In the genomic region with DNA sequence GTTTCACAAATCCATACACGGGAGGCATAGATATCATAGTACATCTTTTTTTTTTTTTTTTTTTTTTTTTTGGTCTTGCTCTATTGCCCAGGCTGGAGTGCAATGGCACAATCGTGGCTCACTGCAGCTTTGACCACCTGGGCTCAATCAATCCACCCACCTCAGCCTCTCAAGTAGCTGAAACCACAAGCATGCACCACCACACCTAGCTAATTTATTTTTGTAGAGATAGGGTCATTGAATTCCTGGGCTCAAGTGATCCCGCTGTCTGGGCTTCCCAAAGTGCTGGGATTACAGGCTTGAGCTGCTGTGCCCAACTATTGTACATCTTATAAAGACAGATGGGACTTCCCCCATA, we compare ENCODE assay signal across 21 cellular contexts. TPM values are rescaled to one million over a fixed set of nuclear protein-coding genes. Genes with fewer than 3 reads are reported as not detected.
DNase-seq lines count a peak whose midpoint lies in the region; ATAC-seq, FAIRE-seq and TF ChIP-seq lines count a peak whose summit lies in the region.
"Had no signal": no experiment of that assay in that cellular context is flagged by ENCODE, and none has a peak within 500 bp of the region (broad histone marks: within the 10 kb centered on the region; RNA-seq: fewer than 3 reads in every experiment).

No MANE protein-coding gene starts in this region.

- TF ChIP-seq EP300 in HepG2 (IDR thresholded peaks at IDR 0.05; ENCODE audit: low read depth in 2 of 2, low read length in 2 of 2), result no peak
- TF ChIP-seq EP300 in HepG2 (CRISPR knock-in tag; IDR thresholded peaks at IDR 0.05; ENCODE audit: borderline replicate concordance), result no peak

- TF ChIP-seq POLR2A in HepG2 (IDR thresholded peaks at IDR 0.05; ENCODE audit: insufficient read depth in 1 of 2, low read depth in 2 of 2, low read length in 2 of 2), result no peak

- no peak overlapping the region for H3K4me2 ChIP-seq in astrocyte (ENCODE audit: low read length)
- 0 out of 2 replicates have a peak overlapping the region, but pooled peaks have one; percentile 2 for H3K4me2 ChIP-seq in HepG2 (ENCODE audit: low read depth, low read length)
- H3K4me2 ChIP-seq: GM23338 had no signal

- H3K4me3 ChIP-seq in astrocyte (ENCODE audit: insufficient read depth, low read depth, low read length) (no peak overlapping the region), HepG2 (replicated peaks in 1 of 3; ENCODE audit: insufficient read depth in 1 of 3, low read depth in 2 of 3, low read length in 3 of 3) (no peak overlapping the region)
- H3K4me3 ChIP-seq in naive thymus-derived CD4-positive, alpha-beta T cell (ENCODE audit: low read length), result no peak overlapping the region
- H3K4me3 ChIP-seq: GM23338 had no signal

- 48% methylated on average over 3 of the region's 3 CpGs for WGBS in HepG2 (ENCODE audit: low lambda C conversion rate)

- POLR2A ChIA-PET in HepG2 (lab: Yijun Ruan, JAX), result interaction anchor here (1.1 to 3.0 kb wide), 5 partner anchors 10 to 73 kb away, joined by 5 to 12 read pairs (median 7); partner anchors contain the start of genes CASC3 and NR1D1
- POLR2A ChIA-PET in naive thymus-derived CD4-positive, alpha-beta T cell (lab: Charles Lee), result interaction anchor here (0.6 to 1.3 kb wide), 2 partner anchors 61 to 508 kb away, joined by 3 read pairs; no protein-coding TSS in a partner anchor

- no peak for ATAC-seq in HepG2
- no peak for ATAC-seq in naive thymus-derived CD4-positive, alpha-beta T cell
- ATAC-seq: GM23338, HCT116 had no signal

- peaks cover 3% of the 10 kb centered on the region for H3K79me2 ChIP-seq in astrocyte (ENCODE audit: insufficient read depth, low read length)
- H3K79me2 ChIP-seq in HepG2 (ENCODE audit: insufficient read depth, low read length), result no peaks in the 10 kb centered on the region

- no peak overlapping the region for H3K9ac ChIP-seq in astrocyte (ENCODE audit: low read length)
- H3K9ac ChIP-seq in HepG2 (ENCODE audit: insufficient read depth, low read depth, low read length), result no peak overlapping the region

- H3K36me3 Mint-ChIP-seq in astrocyte (ENCODE audit: low read depth, unreplicated experiment) (peaks cover 16% of the 10 kb centered on the region), endothelial cell (ENCODE audit: low read depth, unreplicated experiment) (peaks cover 52% of the 10 kb centered on the region)
- peaks cover 8 to 30% (median 21%) of the 10 kb centered on the region in 5 donors for H3K36me3 Mint-ChIP-seq in naive thymus-derived CD4-positive, alpha-beta T cell

- peak; percentile 41 for DNase-seq in astrocyte (ENCODE audit: low read depth)
- DNase-seq in endothelial cell (ENCODE audit: low spot score), result no peak
- DNase-seq in HepG2 (ENCODE audit: low spot score), result no peak
- DNase-seq in posterior vena cava (ENCODE audit: low spot score), result peak; percentile 3
- DNase-seq in RCC 7860 (ENCODE audit: low spot score), result no peak
- no peak for DNase-seq in naive thymus-derived CD4-positive, alpha-beta T cell
- no peak for DNase-seq in RPMI8226
- no peak for DNase-seq in epidermal melanocyte (ENCODE audit: insufficient read length, low spot score)
- DNase-seq: C1 segment of cervical spinal cord; Calu3; CD4-positive, alpha-beta memory T cell; COR-L47; DMS53; DMS79 treated with DMSO at 0.1 percent for 48 hours; GF-D8; H9; HFFc6 had no signal

- no peak for TF ChIP-seq RAD21 in HepG2 (CRISPR knock-in tag; IDR thresholded peaks at IDR 0.05)

- peaks cover 7% of the 10 kb centered on the region for H3K4me1 Mint-ChIP-seq in astrocyte (ENCODE audit: low read depth, unreplicated experiment)
- peaks cover 6% of the 10 kb centered on the region for H3K4me1 Mint-ChIP-seq in endothelial cell (ENCODE audit: unreplicated experiment)
- peaks cover 6 to 13% (median 9%) of the 10 kb centered on the region in 7 donors for H3K4me1 Mint-ChIP-seq in naive thymus-derived CD4-positive, alpha-beta T cell

- FAIRE-seq in astrocyte (lab: Jason Lieb, UNC), result no peak
- no peak for FAIRE-seq in HepG2 (lab: Jason Lieb, UNC)
- no peak for FAIRE-seq in RCC 7860 (lab: Jason Lieb, UNC)
- FAIRE-seq: GM12891, GM18507 had no signal

- no TSS peak for BruUV-seq in HepG2 (replicated peaks; lab: Mats Ljungman, UMichigan)

- intact Hi-C loops in HepG2 (cut with micrococcal nuclease; ENCODE audit: unreplicated experiment), result no loop called here
- intact Hi-C loops in posterior vena cava (cut with DNase I), result loop anchor here in 1 of 2 donors (10.0 kb wide), 1 partner anchor 159 kb away; the partner anchor contains the start of gene CSF3
- intact Hi-C loops in naive thymus-derived CD4-positive, alpha-beta T cell (cut with micrococcal nuclease), result no loop called here

- H3K9me3 ChIP-seq in astrocyte (ENCODE audit: insufficient read depth, low read depth, low read length), result no peaks in the 10 kb centered on the region
- H3K9me3 ChIP-seq in HepG2 (ENCODE audit: low read length), result no peaks in the 10 kb centered on the region
- no peaks in the 10 kb centered on the region for H3K9me3 ChIP-seq in naive thymus-derived CD4-positive, alpha-beta T cell (ENCODE audit: control insufficient read depth in 2 of 3, low read length in 3 of 3)

- H3K36me3 ChIP-seq in astrocyte (ENCODE audit: insufficient read depth, low read length), result peaks cover 38% of the 10 kb centered on the region
- H3K36me3 ChIP-seq in HepG2 (replicated peaks in 1 of 2; ENCODE audit: control insufficient read depth in 1 of 2, insufficient read depth in 2 of 2, low read length in 2 of 2), result peaks cover 34 to 57% of the 10 kb centered on the region in 2 experiments
- H3K36me3 ChIP-seq in naive thymus-derived CD4-positive, alpha-beta T cell (ENCODE audit: control insufficient read depth in 2 of 3, insufficient read depth in 3 of 3, low read length in 3 of 3), result peaks cover 8 to 36% (median 29%) of the 10 kb centered on the region in 3 experiments

- H3K4me3 Mint-ChIP-seq in astrocyte (ENCODE audit: unreplicated experiment) (no peak overlapping the region), endothelial cell (ENCODE audit: unreplicated experiment) (peak overlapping the region; percentile 33)
- no peak overlapping the region for H3K4me3 Mint-ChIP-seq in naive thymus-derived CD4-positive, alpha-beta T cell
- H3K4me3 Mint-ChIP-seq: CD4-positive, alpha-beta memory T cell; GM23338; H9; HFFc6 had no signal

- TF ChIP-seq CTCF in astrocyte (IDR thresholded peaks at IDR 0.05; ENCODE audit: insufficient read depth, low read depth, low read length), result no peak
- TF ChIP-seq CTCF in endothelial cell (IDR thresholded peaks at IDR 0.05; ENCODE audit: unreplicated experiment), result no peak
- no peak for TF ChIP-seq CTCF in HepG2 (CRISPR knock-in tag; IDR thresholded peaks at IDR 0.05)

- H2AFZ ChIP-seq in astrocyte (ENCODE audit: low read depth, low read length) (no peak overlapping the region), HepG2 (ENCODE audit: low read length) (no peak overlapping the region)
- H2AFZ ChIP-seq: GM23338 had no signal

- H4K20me1 ChIP-seq in astrocyte (ENCODE audit: insufficient read depth, low read length) (peaks cover 40% of the 10 kb centered on the region), HepG2 (ENCODE audit: insufficient read depth, low read length) (no peaks in the 10 kb centered on the region)

- H3K9me3 Mint-ChIP-seq in astrocyte (ENCODE audit: unreplicated experiment) (no peaks in the 10 kb centered on the region), endothelial cell (ENCODE audit: unreplicated experiment) (no peaks in the 10 kb centered on the region)
- no peaks in the 10 kb centered on the region for H3K9me3 Mint-ChIP-seq in naive thymus-derived CD4-positive, alpha-beta T cell
- H3K9me3 Mint-ChIP-seq: CD4-positive, alpha-beta memory T cell; GM23338; H9; HFFc6 had no signal

- H3K27ac ChIP-seq in astrocyte (ENCODE audit: low read depth, low read length) (no peak overlapping the region), HepG2 (ENCODE audit: extremely low read length, insufficient read depth, low read length) (peak overlapping the region; percentile 56)
- H3K27ac ChIP-seq in naive thymus-derived CD4-positive, alpha-beta T cell (ENCODE audit: low read depth, low read length), result no peak overlapping the region

- no peaks in the 10 kb centered on the region for H3K27me3 Mint-ChIP-seq in astrocyte (ENCODE audit: low read depth, unreplicated experiment)
- peaks cover 2% of the 10 kb centered on the region for H3K27me3 Mint-ChIP-seq in endothelial cell (ENCODE audit: unreplicated experiment)
- no peaks in the 10 kb centered on the region for H3K27me3 Mint-ChIP-seq in naive thymus-derived CD4-positive, alpha-beta T cell
- H3K27me3 Mint-ChIP-seq: CD4-positive, alpha-beta memory T cell had no signal

- peaks cover 8% of the 10 kb centered on the region for H3K4me1 ChIP-seq in astrocyte (ENCODE audit: insufficient read depth, low read length)
- H3K4me1 ChIP-seq in HepG2 (ENCODE audit: insufficient read depth, low read length), result peaks cover 30% of the 10 kb centered on the region
- H3K4me1 ChIP-seq in naive thymus-derived CD4-positive, alpha-beta T cell (ENCODE audit: control insufficient read depth in 2 of 2, insufficient read depth in 2 of 2, low read length in 2 of 2), result peaks cover 5% of the 10 kb centered on the region in 2 donors

- CTCF ChIA-PET in HepG2 (lab: Yijun Ruan, JAX; ENCODE audit: low intra/inter-chr PET ratio, low total read pairs), result no interaction called here
- CTCF ChIA-PET in naive thymus-derived CD4-positive, alpha-beta T cell (lab: Charles Lee), result interaction anchor here (0.6 to 3.2 kb wide), 3 partner anchors 61 to 1527 kb away, joined by 3 to 14 read pairs (median 5); no protein-coding TSS in a partner anchor

- H3K27ac Mint-ChIP-seq in astrocyte (ENCODE audit: unreplicated experiment), result no peak overlapping the region
- H3K27ac Mint-ChIP-seq in endothelial cell (ENCODE audit: unreplicated experiment), result no peak overlapping the region
- peak overlapping the region in 3 of 9 donors; percentile 10 to 31 (median 14) for H3K27ac Mint-ChIP-seq in naive thymus-derived CD4-positive, alpha-beta T cell
- H3K27ac Mint-ChIP-seq: GM23338, HFFc6 had no signal

- H3K27me3 ChIP-seq in astrocyte (ENCODE audit: insufficient read depth, low read length) (no peaks in the 10 kb centered on the region), HepG2 (ENCODE audit: control insufficient read depth in 1 of 2, insufficient read depth in 2 of 2, low read length in 2 of 2) (no peaks in the 10 kb centered on the region)
- no peaks in the 10 kb centered on the region for H3K27me3 ChIP-seq in naive thymus-derived CD4-positive, alpha-beta T cell (ENCODE audit: control insufficient read depth in 2 of 2, insufficient read depth in 2 of 2, low read length in 2 of 2)

- in situ Hi-C loops in HepG2 (cut with HindIII; ENCODE audit: extremely low pct_ligation_motif_present, low pct_unique_long_range_greater_than_20kb), result no loop called here

RNA-seq across cellular contexts. Expression of gene RAPGEFL1, which starts 3.5 kb away (rescaled TPM):
- total RNA-seq in astrocyte (6.8 and 7.0 TPM in 2 replicates), endothelial cell (ENCODE audit: unreplicated experiment) (18.3 TPM), HepG2 (2016; rRNA removed; fragmentation: Illumina TruSeq; extraction: Trizol) (1.1 and 4.5 TPM in 2 replicates), posterior vena cava (1 to 10 TPM; 4.5 to 5.2 TPM)
- 1.5 and 1.9 TPM in 2 replicates for total RNA-seq in HepG2 (2016; cell fraction: cytosol; rRNA removed; fragmentation: Illumina TruSeq; extraction: Trizol; ENCODE audit: low read depth)
- total RNA-seq in HepG2 (2016; cell fraction: insoluble cytoplasmic fraction; rRNA removed; fragmentation: Illumina TruSeq; extraction: Trizol), result 1.3 and 2.7 TPM in 2 replicates
- 1.7 TPM in 2 replicates for total RNA-seq in HepG2 (2016; cell fraction: membrane; rRNA removed; fragmentation: Illumina TruSeq; extraction: Trizol)
- 4.2 and 4.8 TPM in 2 replicates for total RNA-seq in HepG2 (2016; cell fraction: nucleus; rRNA removed; fragmentation: Illumina TruSeq; extraction: Trizol)
- 7.3 and 7.8 TPM in 2 replicates for polyA plus RNA-seq in HepG2 (2011; rRNA removed)
- 1.8 and 1.9 TPM in 2 replicates for polyA plus RNA-seq in HepG2 (2011; cell fraction: cytosol; rRNA removed)
- polyA plus RNA-seq in HepG2 (2011; cell fraction: nucleus; rRNA removed), result 53.9 and 60.7 TPM in 2 replicates
- polyA plus RNA-seq in HepG2 (2012), result 6.4 and 8.2 TPM in 2 replicates
- 0.27 and 0.35 TPM in 2 replicates for polyA plus RNA-seq in HepG2 (2016; cell fraction: cytosol; fragmentation: Illumina TruSeq; extraction: Trizol; ENCODE audit: low read depth)
- polyA plus RNA-seq in HepG2 (2016; cell fraction: insoluble cytoplasmic fraction; fragmentation: Illumina TruSeq; extraction: Trizol; ENCODE audit: low read depth), result 1.6 and 2.4 TPM in 2 replicates
- polyA plus RNA-seq in HepG2 (2016; cell fraction: membrane; fragmentation: Illumina TruSeq; extraction: Trizol; ENCODE audit: low read depth), result 0.85 and 0.91 TPM in 2 replicates
- 23.6 and 26.4 TPM in 2 replicates for polyA plus RNA-seq in HepG2 (2016; cell fraction: nucleus; fragmentation: Illumina TruSeq; extraction: Trizol; ENCODE audit: insufficient read depth, low read depth)
- polyA minus RNA-seq in HepG2 (2011; rRNA and poly(A)+ RNA removed; ENCODE audit: low replicate concordance), result 4.9 and 19.9 TPM in 2 replicates
- 0.53 and 1.3 TPM in 2 replicates for polyA minus RNA-seq in HepG2 (2011; cell fraction: cytosol; rRNA and poly(A)+ RNA removed)
- 10.6 and 13.8 TPM in 2 replicates for polyA minus RNA-seq in HepG2 (2011; cell fraction: nucleus; rRNA and poly(A)+ RNA removed)
- 10 to 100 TPM in 1 of 5 experiments, 1 to 10 TPM in 4; 5.0 to 10.7 (median 6.3) TPM for total RNA-seq in naive thymus-derived CD4-positive, alpha-beta T cell
- under 1 TPM; 0.24 to 0.47 TPM for polyA plus RNA-seq in naive thymus-derived CD4-positive, alpha-beta T cell

RNA-seq across cellular contexts. Expression of gene CASC3, which starts 33.4 kb away (rescaled TPM):
- 55.0 and 56.1 TPM in 2 replicates for total RNA-seq in astrocyte
- total RNA-seq in endothelial cell (ENCODE audit: unreplicated experiment), result 96.4 TPM
- total RNA-seq in HepG2 (2016; rRNA removed; fragmentation: Illumina TruSeq; extraction: Trizol), result 29.6 and 30.8 TPM in 2 replicates
- 27.8 and 32.3 TPM in 2 replicates for total RNA-seq in HepG2 (2016; cell fraction: cytosol; rRNA removed; fragmentation: Illumina TruSeq; extraction: Trizol; ENCODE audit: low read depth)
- 26.4 and 32.2 TPM in 2 replicates for total RNA-seq in HepG2 (2016; cell fraction: insoluble cytoplasmic fraction; rRNA removed; fragmentation: Illumina TruSeq; extraction: Trizol)
- total RNA-seq in HepG2 (2016; cell fraction: membrane; rRNA removed; fragmentation: Illumina TruSeq; extraction: Trizol), result 28.8 and 30.1 TPM in 2 replicates
- 30.8 and 38.1 TPM in 2 replicates for total RNA-seq in HepG2 (2016; cell fraction: nucleus; rRNA removed; fragmentation: Illumina TruSeq; extraction: Trizol)
- 60.9 and 62.9 TPM in 2 replicates for polyA plus RNA-seq in HepG2 (2011; rRNA removed)
- 25.1 and 35.9 TPM in 2 replicates for polyA plus RNA-seq in HepG2 (2011; cell fraction: cytosol; rRNA removed)
- polyA plus RNA-seq in HepG2 (2011; cell fraction: nucleus; rRNA removed), result 142 and 152 TPM in 2 replicates
- polyA plus RNA-seq in HepG2 (2012), result 70.7 and 76.1 TPM in 2 replicates
- polyA plus RNA-seq in HepG2 (2016; cell fraction: cytosol; fragmentation: Illumina TruSeq; extraction: Trizol; ENCODE audit: low read depth), result 5.4 and 6.1 TPM in 2 replicates
- polyA plus RNA-seq in HepG2 (2016; cell fraction: insoluble cytoplasmic fraction; fragmentation: Illumina TruSeq; extraction: Trizol; ENCODE audit: low read depth), result 32.0 and 41.3 TPM in 2 replicates
- polyA plus RNA-seq in HepG2 (2016; cell fraction: membrane; fragmentation: Illumina TruSeq; extraction: Trizol; ENCODE audit: low read depth), result 18.7 and 20.0 TPM in 2 replicates
- 74.6 and 84.0 TPM in 2 replicates for polyA plus RNA-seq in HepG2 (2016; cell fraction: nucleus; fragmentation: Illumina TruSeq; extraction: Trizol; ENCODE audit: insufficient read depth, low read depth)
- polyA minus RNA-seq in HepG2 (2011; rRNA and poly(A)+ RNA removed; ENCODE audit: low replicate concordance), result 60.8 and 70.8 TPM in 2 replicates
- polyA minus RNA-seq in HepG2 (2011; cell fraction: cytosol; rRNA and poly(A)+ RNA removed), result 20.8 and 24.8 TPM in 2 replicates
- polyA minus RNA-seq in HepG2 (2011; cell fraction: nucleus; rRNA and poly(A)+ RNA removed), result 59.5 and 60.8 TPM in 2 replicates
- 100 to 1,000 TPM in 1 of 2 donors, 10 to 100 TPM in 1; 99.2 to 103 TPM for total RNA-seq in posterior vena cava
- 100 to 1,000 TPM in 4 of 5 experiments, 10 to 100 TPM in 1; 93.4 to 160 (median 144) TPM for total RNA-seq in naive thymus-derived CD4-positive, alpha-beta T cell
- polyA plus RNA-seq in naive thymus-derived CD4-positive, alpha-beta T cell, result 10 to 100 TPM; 43.5 to 51.5 TPM

RNA-seq across cellular contexts. Expression of gene WIPF2, which starts 45.3 kb away (rescaled TPM):
- total RNA-seq in astrocyte, result 30.7 and 31.2 TPM in 2 replicates
- total RNA-seq in endothelial cell (ENCODE audit: unreplicated experiment), result 32.2 TPM
- total RNA-seq in HepG2 (2016; rRNA removed; fragmentation: Illumina TruSeq; extraction: Trizol), result 10.8 and 11.8 TPM in 2 replicates
- total RNA-seq in HepG2 (2016; cell fraction: cytosol; rRNA removed; fragmentation: Illumina TruSeq; extraction: Trizol; ENCODE audit: low read depth), result 1.2 and 1.4 TPM in 2 replicates
- total RNA-seq in HepG2 (2016; cell fraction: insoluble cytoplasmic fraction; rRNA removed; fragmentation: Illumina TruSeq; extraction: Trizol), result 11.1 and 11.4 TPM in 2 replicates
- total RNA-seq in HepG2 (2016; cell fraction: membrane; rRNA removed; fragmentation: Illumina TruSeq; extraction: Trizol), result 7.1 and 7.4 TPM in 2 replicates
- 8.5 and 10.1 TPM in 2 replicates for total RNA-seq in HepG2 (2016; cell fraction: nucleus; rRNA removed; fragmentation: Illumina TruSeq; extraction: Trizol)
- 7.2 and 8.3 TPM in 2 replicates for polyA plus RNA-seq in HepG2 (2011; rRNA removed)
- polyA plus RNA-seq in HepG2 (2011; cell fraction: cytosol; rRNA removed), result 3.3 and 3.9 TPM in 2 replicates
- polyA plus RNA-seq in HepG2 (2011; cell fraction: nucleus; rRNA removed), result 6.3 and 6.8 TPM in 2 replicates
- polyA plus RNA-seq in HepG2 (2012), result 16.2 and 16.9 TPM in 2 replicates
- 1.7 and 1.9 TPM in 2 replicates for polyA plus RNA-seq in HepG2 (2016; cell fraction: cytosol; fragmentation: Illumina TruSeq; extraction: Trizol; ENCODE audit: low read depth)
- 14.6 and 18.9 TPM in 2 replicates for polyA plus RNA-seq in HepG2 (2016; cell fraction: insoluble cytoplasmic fraction; fragmentation: Illumina TruSeq; extraction: Trizol; ENCODE audit: low read depth)
- 4.5 and 5.5 TPM in 2 replicates for polyA plus RNA-seq in HepG2 (2016; cell fraction: membrane; fragmentation: Illumina TruSeq; extraction: Trizol; ENCODE audit: low read depth)
- polyA plus RNA-seq in HepG2 (2016; cell fraction: nucleus; fragmentation: Illumina TruSeq; extraction: Trizol; ENCODE audit: insufficient read depth, low read depth), result 17.7 and 23.9 TPM in 2 replicates
- polyA minus RNA-seq in HepG2 (2011; rRNA and poly(A)+ RNA removed; ENCODE audit: low replicate concordance), result 10.7 and 12.1 TPM in 2 replicates
- polyA minus RNA-seq in HepG2 (2011; cell fraction: cytosol; rRNA and poly(A)+ RNA removed), result 8.1 and 9.5 TPM in 2 replicates
- 7.2 and 8.5 TPM in 2 replicates for polyA minus RNA-seq in HepG2 (2011; cell fraction: nucleus; rRNA and poly(A)+ RNA removed)
- 10 to 100 TPM; 24.8 to 28.9 TPM for total RNA-seq in posterior vena cava
- 10 to 100 TPM; 24.8 to 31.8 (median 28.6) TPM for total RNA-seq in naive thymus-derived CD4-positive, alpha-beta T cell
- polyA plus RNA-seq in naive thymus-derived CD4-positive, alpha-beta T cell, result 1 to 10 TPM; 5.0 to 8.7 TPM

RNA-seq across cellular contexts. Expression of gene MSL1, which starts 52.0 kb away (rescaled TPM):
- 81.9 and 83.3 TPM in 2 replicates for total RNA-seq in astrocyte
- total RNA-seq in endothelial cell (ENCODE audit: unreplicated experiment), result 96.2 TPM
- 76.1 and 88.5 TPM in 2 replicates for total RNA-seq in HepG2 (2016; rRNA removed; fragmentation: Illumina TruSeq; extraction: Trizol)
- 23.3 and 23.6 TPM in 2 replicates for total RNA-seq in HepG2 (2016; cell fraction: cytosol; rRNA removed; fragmentation: Illumina TruSeq; extraction: Trizol; ENCODE audit: low read depth)
- total RNA-seq in HepG2 (2016; cell fraction: insoluble cytoplasmic fraction; rRNA removed; fragmentation: Illumina TruSeq; extraction: Trizol), result 62.6 and 89.2 TPM in 2 replicates
- 50.5 and 57.1 TPM in 2 replicates for total RNA-seq in HepG2 (2016; cell fraction: membrane; rRNA removed; fragmentation: Illumina TruSeq; extraction: Trizol)
- total RNA-seq in HepG2 (2016; cell fraction: nucleus; rRNA removed; fragmentation: Illumina TruSeq; extraction: Trizol), result 82.0 and 93.0 TPM in 2 replicates
- polyA plus RNA-seq in HepG2 (2011; rRNA removed), result 54.6 and 63.8 TPM in 2 replicates
- 19.7 and 28.8 TPM in 2 replicates for polyA plus RNA-seq in HepG2 (2011; cell fraction: cytosol; rRNA removed)
- polyA plus RNA-seq in HepG2 (2011; cell fraction: nucleus; rRNA removed), result 90.9 and 114 TPM in 2 replicates
- 89.3 and 98.8 TPM in 2 replicates for polyA plus RNA-seq in HepG2 (2012)
- polyA plus RNA-seq in HepG2 (2016; cell fraction: cytosol; fragmentation: Illumina TruSeq; extraction: Trizol; ENCODE audit: low read depth), result 10.1 and 10.5 TPM in 2 replicates
- 77.5 and 94.3 TPM in 2 replicates for polyA plus RNA-seq in HepG2 (2016; cell fraction: insoluble cytoplasmic fraction; fragmentation: Illumina TruSeq; extraction: Trizol; ENCODE audit: low read depth)
- 34.7 and 36.6 TPM in 2 replicates for polyA plus RNA-seq in HepG2 (2016; cell fraction: membrane; fragmentation: Illumina TruSeq; extraction: Trizol; ENCODE audit: low read depth)
- 173 TPM in 2 replicates for polyA plus RNA-seq in HepG2 (2016; cell fraction: nucleus; fragmentation: Illumina TruSeq; extraction: Trizol; ENCODE audit: insufficient read depth, low read depth)
- 21.1 and 21.8 TPM in 2 replicates for polyA minus RNA-seq in HepG2 (2011; rRNA and poly(A)+ RNA removed; ENCODE audit: low replicate concordance)
- polyA minus RNA-seq in HepG2 (2011; cell fraction: cytosol; rRNA and poly(A)+ RNA removed), result 50.3 and 50.4 TPM in 2 replicates
- polyA minus RNA-seq in HepG2 (2011; cell fraction: nucleus; rRNA and poly(A)+ RNA removed), result 107 and 131 TPM in 2 replicates
- 10 to 100 TPM; 66.7 to 68.8 TPM for total RNA-seq in posterior vena cava
- total RNA-seq in naive thymus-derived CD4-positive, alpha-beta T cell, result 100 to 1,000 TPM in 4 of 5 experiments, 10 to 100 TPM in 1; 97.0 to 145 (median 113) TPM
- 10 to 100 TPM in 1 of 2 donors, 1 to 10 TPM in 1; 8.0 to 11.3 TPM for polyA plus RNA-seq in naive thymus-derived CD4-positive, alpha-beta T cell

Comparison
In these comparisons a context has a peak if more than half of its experiments do, and no peak if none do; other contexts are left out.
1. DNase-seq: peak in astrocyte (single experiment) and posterior vena cava (single experiment); none in endothelial cell (single experiment), HepG2 (single experiment), RCC 7860 (single experiment), naive thymus-derived CD4-positive, alpha-beta T cell (0 of 9), RPMI8226 (single experiment) and epidermal melanocyte (single experiment).